Comparison of ENCODE assay signal across 32 cellular contexts in the genomic region with DNA sequence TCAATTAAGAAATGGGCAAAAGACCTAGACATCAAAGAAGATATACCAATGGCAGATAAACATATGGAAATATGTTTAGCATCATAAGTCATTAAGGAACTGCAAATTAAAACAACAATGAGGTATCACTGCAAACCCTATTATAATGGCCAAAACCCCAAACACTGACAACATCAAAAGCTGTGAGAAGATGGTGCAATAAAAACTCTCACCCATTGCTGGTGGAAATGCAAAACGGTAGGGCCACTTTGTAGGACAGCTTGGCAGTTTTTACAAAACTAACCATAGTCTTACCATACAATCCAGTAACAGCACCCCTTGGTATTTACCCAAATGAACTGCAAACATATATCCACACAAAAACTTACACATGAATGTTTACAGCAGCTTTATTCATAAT.
DNase-seq lines count a peak whose midpoint lies in the region; ATAC-seq, FAIRE-seq and TF ChIP-seq lines count a peak whose summit lies in the region.
"Had no signal": no experiment of that assay in that cellular context is flagged by ENCODE, and none has a peak within 500 bp of the region (broad histone marks: within the 10 kb centered on the region; RNA-seq: fewer than 3 reads in every experiment).

No MANE protein-coding gene starts in this region.

- no peaks in the 10 kb centered on the region for H3K27me3 Mint-ChIP-seq in activated CD8-positive, alpha-beta memory T cell treated with anti-CD3 and anti-CD28 coated beads, Interleukin-2, amount 10 ng/mL, durations not matched to agents 7 days and 5 days
- H3K27me3 Mint-ChIP-seq in natural killer cell (ENCODE audit: low read depth in 2 of 2) = no peaks in the 10 kb centered on the region
- no peaks in the 10 kb centered on the region for H3K27me3 Mint-ChIP-seq in natural killer cell treated with Interleukin-12 subunit alpha and Interleukin-12 subunit beta and Interleukin-15 and Interleukin-18, amount 100 ng/mL, for 72 hours
- H3K27me3 Mint-ChIP-seq: CD4-positive, alpha-beta memory T cell; CD4-positive, alpha-beta T cell; CD8-positive, alpha-beta memory T cell had no signal

- CTCF ChIA-PET in activated CD8-positive, alpha-beta memory T cell treated with anti-CD3 and anti-CD28 coated beads, Interleukin-2, amount 10 ng/mL, durations not matched to agents 7 days and 5 days (lab: Charles Lee) = interaction anchor here (1.0 kb wide), 1 partner anchor 15 kb away, joined by 4 read pairs; no protein-coding TSS in a partner anchor

- FAIRE-seq in GM12892 (lab: Jason Lieb, UNC) = peak; percentile 48
- FAIRE-seq: A204.1, A549 had no signal

- no peak for TF ChIP-seq POLR2A in GM12892 (IDR thresholded peaks at IDR 0.05; ENCODE audit: low read depth, low read length)

- H3K4me3 Mint-ChIP-seq in activated CD8-positive, alpha-beta memory T cell treated with anti-CD3 and anti-CD28 coated beads, Interleukin-2, amount 10 ng/mL, durations not matched to agents 7 days and 5 days = no peak overlapping the region
- peak overlapping the region; percentile 13 for H3K4me3 Mint-ChIP-seq in natural killer cell
- H3K4me3 Mint-ChIP-seq in natural killer cell treated with Interleukin-12 subunit alpha and Interleukin-12 subunit beta and Interleukin-15 and Interleukin-18, amount 100 ng/mL, for 72 hours = peak overlapping the region; percentile 13
- H3K4me3 Mint-ChIP-seq: B cell; CD14-positive monocyte; CD4-positive, alpha-beta memory T cell; CD4-positive, alpha-beta T cell; CD8-positive, alpha-beta memory T cell; CD8-positive, alpha-beta T cell had no signal

- H3K27ac Mint-ChIP-seq in activated CD8-positive, alpha-beta memory T cell treated with anti-CD3 and anti-CD28 coated beads, Interleukin-2, amount 10 ng/mL, durations not matched to agents 7 days and 5 days = peak overlapping the region; percentile 28
- peak overlapping the region; percentile 46 to 69 for H3K27ac Mint-ChIP-seq in natural killer cell
- H3K27ac Mint-ChIP-seq in natural killer cell treated with Interleukin-12 subunit alpha and Interleukin-12 subunit beta and Interleukin-15 and Interleukin-18, amount 100 ng/mL, for 72 hours = peak overlapping the region; percentile 50 to 53
- H3K27ac Mint-ChIP-seq: B cell; CD14-positive monocyte; CD4-positive, alpha-beta T cell; CD8-positive, alpha-beta T cell had no signal

- H3K36me3 Mint-ChIP-seq in activated CD8-positive, alpha-beta memory T cell treated with anti-CD3 and anti-CD28 coated beads, Interleukin-2, amount 10 ng/mL, durations not matched to agents 7 days and 5 days = peaks cover 64% of the 10 kb centered on the region
- no peaks in the 10 kb centered on the region for H3K36me3 Mint-ChIP-seq in natural killer cell
- peaks cover 6% of the 10 kb centered on the region for H3K36me3 Mint-ChIP-seq in natural killer cell treated with Interleukin-12 subunit alpha and Interleukin-12 subunit beta and Interleukin-15 and Interleukin-18, amount 100 ng/mL, for 72 hours
- H3K36me3 Mint-ChIP-seq: CD14-positive monocyte; CD4-positive, CD25-positive, alpha-beta regulatory T cell had no signal

- TF ChIP-seq CTCF in natural killer cell (IDR thresholded peaks at IDR 0.05) = no peak

- intact Hi-C loops in natural killer cell (cut with micrococcal nuclease) = no loop called here

- peaks cover 73% of the 10 kb centered on the region for H3K4me1 Mint-ChIP-seq in activated CD8-positive, alpha-beta memory T cell treated with anti-CD3 and anti-CD28 coated beads, Interleukin-2, amount 10 ng/mL, durations not matched to agents 7 days and 5 days
- H3K4me1 Mint-ChIP-seq in natural killer cell = peaks cover 57 to 72% of the 10 kb centered on the region in 2 donors
- peaks cover 55 to 66% of the 10 kb centered on the region in 2 donors for H3K4me1 Mint-ChIP-seq in natural killer cell treated with Interleukin-12 subunit alpha and Interleukin-12 subunit beta and Interleukin-15 and Interleukin-18, amount 100 ng/mL, for 72 hours (ENCODE audit: low read depth in 2 of 2)
- H3K4me1 Mint-ChIP-seq: CD14-positive monocyte had no signal

- peaks cover 9% of the 10 kb centered on the region for H3K9me3 Mint-ChIP-seq in activated CD8-positive, alpha-beta memory T cell treated with anti-CD3 and anti-CD28 coated beads, Interleukin-2, amount 10 ng/mL, durations not matched to agents 7 days and 5 days (ENCODE audit: low read depth)
- peaks cover 0 to 2% of the 10 kb centered on the region in 2 donors for H3K9me3 Mint-ChIP-seq in natural killer cell
- peaks cover 3% of the 10 kb centered on the region for H3K9me3 Mint-ChIP-seq in natural killer cell treated with Interleukin-12 subunit alpha and Interleukin-12 subunit beta and Interleukin-15 and Interleukin-18, amount 100 ng/mL, for 72 hours
- H3K9me3 Mint-ChIP-seq: CD14-positive monocyte had no signal

- ATAC-seq in activated CD8-positive, alpha-beta memory T cell treated with anti-CD3 and anti-CD28 coated beads, Interleukin-2, amount 10 ng/mL, durations not matched to agents 7 days and 5 days = no peak
- ATAC-seq in natural killer cell (peak; percentile 23 to 75 (median 49)), HG03565 (IDR thresholded peaks at IDR 0.05; ENCODE audit: unreplicated experiment) (no peak)
- peak; percentile 25 to 78 for ATAC-seq in natural killer cell treated with Interleukin-12 subunit alpha and Interleukin-12 subunit beta and Interleukin-15 and Interleukin-18, amount 100 ng/mL, for 72 hours
- ATAC-seq: A549; CD8-positive, alpha-beta T cell had no signal

- no peak for DNase-seq in activated CD8-positive, alpha-beta memory T cell treated with anti-CD3 and anti-CD28 coated beads, Interleukin-2, amount 10 ng/mL, durations not matched to agents 7 days and 5 days
- no peak for DNase-seq in activated CD8-positive, alpha-beta memory T cell treated with anti-CD3 and anti-CD28 coated beads, Interleukin-2, amount 50 U/mL, for 48 hours
- DNase-seq in GM12892 (ENCODE audit: insufficient read length) (no peak), natural killer cell (no peak), ureter (ENCODE audit: low spot score) (no peak), inferior parietal cortex (ENCODE audit: extremely low spot score) (no peak)
- DNase-seq in natural killer cell treated with Interleukin-12 subunit alpha and Interleukin-12 subunit beta and Interleukin-15 and Interleukin-18, amount 100 ng/mL, for 72 hours (ENCODE audit: low spot score) = no peak
- DNase-seq: 8988T; ACHN; AML-193; BE2C; C1 segment of cervical spinal cord; Caco-2; Calu3; CD4-positive, alpha-beta memory T cell; CD4-positive, alpha-beta T cell; CD4-positive, CD25-positive, alpha-beta regulatory T cell; CD8-positive, alpha-beta memory T cell; CD8-positive, alpha-beta T cell; COR-L47; DMS 273 treated with DMSO at 0.1 percent for 48 hours; DMS153; DMS53; DMS79; DMS79 treated with DMSO at 0.1 percent for 48 hours; DND-41; EL had no signal

Comparison
In these comparisons a context has a peak if more than half of its experiments do, and no peak if none do; other contexts are left out.
1. ATAC-seq: peak in natural killer cell (3 of 3) and natural killer cell treated with Interleukin-12 subunit alpha and Interleukin-12 subunit beta and Interleukin-15 and Interleukin-18, amount 100 ng/mL, for 72 hours (2 of 2); none in activated CD8-positive, alpha-beta memory T cell treated with anti-CD3 and anti-CD28 coated beads, Interleukin-2, amount 10 ng/mL, durations not matched to agents 7 days and 5 days (single experiment) and HG03565 (single experiment).
2. Peak in every context shown above with its lines, with median percentiles within 50 percentile points of each other: H3K27ac Mint-ChIP-seq.